ENCODE assay signal across 9 cellular contexts in the genomic region with DNA sequence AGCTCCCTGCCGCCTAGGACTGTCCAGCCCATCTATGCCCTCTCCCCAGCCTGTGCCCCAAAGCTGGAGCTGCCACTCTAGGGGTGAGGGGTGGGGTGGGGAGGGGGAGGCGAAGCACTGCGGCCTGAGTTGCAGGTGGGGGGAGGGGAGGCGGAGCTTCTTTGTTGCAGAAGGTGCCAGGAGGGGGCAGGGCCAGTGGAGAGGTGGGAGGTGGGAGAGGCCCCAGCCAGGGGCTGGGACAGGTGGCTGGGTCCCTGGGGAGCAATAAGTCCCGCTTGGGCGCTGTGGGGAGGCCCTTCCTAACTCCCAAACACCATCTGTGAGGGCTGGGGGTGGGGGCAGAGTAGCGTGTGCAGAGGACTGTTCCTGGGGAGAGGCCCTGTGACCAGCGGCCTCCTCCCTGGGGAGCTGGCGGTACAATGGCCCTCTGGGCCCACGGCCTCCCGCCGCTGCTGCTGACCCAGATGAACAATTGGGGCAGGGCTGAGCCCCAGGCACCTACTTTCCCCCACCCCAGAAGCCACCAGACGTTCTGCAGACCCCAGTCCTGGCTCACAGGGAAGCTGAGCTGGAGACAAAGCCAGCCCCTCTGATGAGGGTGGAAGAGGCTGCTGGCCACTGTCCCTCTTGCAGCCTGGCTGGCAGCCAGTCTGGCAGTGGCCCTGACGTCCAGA. TPM values are rescaled to one million over a fixed set of nuclear protein-coding genes. Genes with fewer than 3 reads are reported as not detected.
DNase-seq lines count a peak whose midpoint lies in the region; ATAC-seq and TF ChIP-seq lines count a peak whose summit lies in the region.
"Had no signal": no experiment of that assay in that cellular context is flagged by ENCODE, and none has a peak within 500 bp of the region (broad histone marks: within the 10 kb centered on the region; RNA-seq: fewer than 3 reads in every experiment).

No MANE protein-coding gene starts in this region.

- DNase-seq in COLO668 (lab: John Stamatoyannopoulos, UW; ENCODE audit: unreplicated experiment) (peak; percentile 93), NCI-H82 treated with DMSO at 0.1 percent for 48 hours (lab: John Stamatoyannopoulos, UW; ENCODE audit: unreplicated experiment) (peak; percentile 98), fibroblast of lung (ENCODE audit: low read depth in 2 of 2) (no peak), GDM1 (lab: John Stamatoyannopoulos, UW) (no peak)
- DNase-seq in stimulated activated naive B cell treated with anti-CD40 and anti-IgM and Interleukin-4, amounts not matched to agents 10 μg/mL and 1 μg/mL and 100 μg/mL, for 72 hours = peak; percentile 54
- no peak for DNase-seq in stimulated activated CD4-positive, alpha-beta T cell treated with anti-CD3 and anti-CD28 coated beads, Interleukin-4, amount 100 ng/mL, for 4 hours

- peak overlapping the region; percentile 94 for H3K4me2 ChIP-seq in fibroblast of lung (ENCODE audit: extremely low read depth, insufficient read depth, low read length)

- H3K4me1 ChIP-seq in fibroblast of lung (ENCODE audit: control insufficient read depth, extremely low read depth, insufficient read depth, low read length) = peaks cover 13% of the 10 kb centered on the region

- H2AFZ ChIP-seq in fibroblast of lung (ENCODE audit: low read length) = no peak overlapping the region

- no peaks in the 10 kb centered on the region for H3K79me2 ChIP-seq in fibroblast of lung (ENCODE audit: control insufficient read depth, insufficient read depth, low read length)

- peaks cover 24 to 27% of the 10 kb centered on the region in 2 donors for H3K27me3 Mint-ChIP-seq in stimulated activated naive B cell treated with anti-CD40 and anti-IgM and Interleukin-4, amounts not matched to agents 10 μg/mL and 1 μg/mL and 100 μg/mL, for 72 hours

- no peak overlapping the region for H3K27ac ChIP-seq in fibroblast of lung (ENCODE audit: insufficient read depth, low read length)

- H4K20me1 ChIP-seq in fibroblast of lung (ENCODE audit: control insufficient read depth, extremely low read depth, insufficient read depth, low read length) = no peaks in the 10 kb centered on the region

- ATAC-seq in HG02678 (IDR thresholded peaks at IDR 0.05; ENCODE audit: unreplicated experiment) (peak; percentile 49), GM21717 (IDR thresholded peaks at IDR 0.05; ENCODE audit: unreplicated experiment) (no peak)
- peak; percentile 54 to 67 for ATAC-seq in stimulated activated naive B cell treated with anti-CD40 and anti-IgM and Interleukin-4, amounts not matched to agents 10 μg/mL and 1 μg/mL and 100 μg/mL, for 72 hours (replicated peaks)

- H3K36me3 Mint-ChIP-seq in stimulated activated naive B cell treated with anti-CD40 and anti-IgM and Interleukin-4, amounts not matched to agents 10 μg/mL and 1 μg/mL and 100 μg/mL, for 72 hours = peaks cover 0 to 4% of the 10 kb centered on the region in 2 donors

- peak overlapping the region in 2 of 4 experiments; percentile 10 to 55 for H3K4me3 ChIP-seq in fibroblast of lung (replicated peaks in 1 of 4; ENCODE audit: control extremely low read depth in 1 of 4, insufficient read depth in 1 of 4, low read depth in 3 of 4, low read length in 4 of 4)

- no peaks in the 10 kb centered on the region for H3K36me3 ChIP-seq in fibroblast of lung (ENCODE audit: control insufficient read depth, insufficient read depth, low read length)

- H3K27me3 ChIP-seq in fibroblast of lung (ENCODE audit: control insufficient read depth, insufficient read depth, low read length) = no peaks in the 10 kb centered on the region

- no peak overlapping the region for H3K27ac Mint-ChIP-seq in stimulated activated naive B cell treated with anti-CD40 and anti-IgM and Interleukin-4, amounts not matched to agents 10 μg/mL and 1 μg/mL and 100 μg/mL, for 72 hours

- H3K4me3 Mint-ChIP-seq in stimulated activated naive B cell treated with anti-CD40 and anti-IgM and Interleukin-4, amounts not matched to agents 10 μg/mL and 1 μg/mL and 100 μg/mL, for 72 hours = peak overlapping the region; percentile 76 to 83

- H3K9ac ChIP-seq in fibroblast of lung (ENCODE audit: insufficient read depth, low read length) = no peak overlapping the region

- H3K9me3 Mint-ChIP-seq in stimulated activated naive B cell treated with anti-CD40 and anti-IgM and Interleukin-4, amounts not matched to agents 10 μg/mL and 1 μg/mL and 100 μg/mL, for 72 hours = no peaks in the 10 kb centered on the region

- no peak for TF ChIP-seq CTCF in fibroblast of lung (conservative IDR thresholded peaks at IDR 0.05 in 1 of 2, IDR thresholded peaks at IDR 0.05 in 1 of 2; ENCODE audit: low read depth in 1 of 2, low read length in 2 of 2)

- no peaks in the 10 kb centered on the region for H3K9me3 ChIP-seq in fibroblast of lung (ENCODE audit: control insufficient read depth, insufficient read depth, low read depth, low read length)

- H3K4me1 Mint-ChIP-seq in stimulated activated naive B cell treated with anti-CD40 and anti-IgM and Interleukin-4, amounts not matched to agents 10 μg/mL and 1 μg/mL and 100 μg/mL, for 72 hours = peaks cover 31 to 52% of the 10 kb centered on the region in 2 donors

RNA-seq across cellular contexts. Expression of gene NTN3, which starts 2.2 kb away (rescaled TPM):
- 1.3 and 2.1 TPM in 2 replicates for total RNA-seq in fibroblast of lung
- polyA plus RNA-seq in fibroblast of lung = 0.08 TPM in 2 replicates
- 0.10 and 0.33 TPM in 2 replicates for polyA plus RNA-seq in fibroblast of lung (2012)
- 0.22 and 0.35 TPM in 2 replicates for polyA minus RNA-seq in fibroblast of lung (ENCODE audit: low replicate concordance)
- total RNA-seq: bronchial epithelial cell had no signal

RNA-seq across cellular contexts. Expression of gene TBC1D24, which starts 6.1 kb away (rescaled TPM):
- total RNA-seq in fibroblast of lung = 8.5 and 10.9 TPM in 2 replicates
- polyA plus RNA-seq in fibroblast of lung = 6.3 and 6.7 TPM in 2 replicates
- polyA plus RNA-seq in fibroblast of lung (2012) = 7.5 and 8.3 TPM in 2 replicates
- polyA minus RNA-seq in fibroblast of lung (ENCODE audit: low replicate concordance) = 14.7 and 21.0 TPM in 2 replicates

RNA-seq across cellular contexts. Expression of gene TEDC2, which starts 9.0 kb away (rescaled TPM):
- total RNA-seq in fibroblast of lung = 1.0 and 1.7 TPM in 2 replicates
- 1.2 and 2.7 TPM in 2 replicates for polyA plus RNA-seq in fibroblast of lung
- 1.8 and 7.0 TPM in 2 replicates for polyA plus RNA-seq in fibroblast of lung (2012)
- polyA minus RNA-seq in fibroblast of lung (ENCODE audit: low replicate concordance) = 0.59 and 4.3 TPM in 2 replicates

RNA-seq across cellular contexts. Expression of gene CCNF, which starts 39.6 kb away (rescaled TPM):
- 3.6 and 7.3 TPM in 2 replicates for total RNA-seq in fibroblast of lung
- 3.8 and 11.8 TPM in 2 replicates for polyA plus RNA-seq in fibroblast of lung
- polyA plus RNA-seq in fibroblast of lung (2012) = 4.6 and 13.0 TPM in 2 replicates
- polyA minus RNA-seq in fibroblast of lung (ENCODE audit: low replicate concordance) = 23.7 and 68.8 TPM in 2 replicates

RNA-seq across cellular contexts. Expression of gene ATP6V0C, which starts 44.9 kb away (rescaled TPM):
- total RNA-seq in fibroblast of lung = 5.1 and 11.2 TPM in 2 replicates
- 43.0 and 53.9 TPM in 2 replicates for polyA plus RNA-seq in fibroblast of lung
- 209 and 298 TPM in 2 replicates for polyA plus RNA-seq in fibroblast of lung (2012)
- 97.9 and 117 TPM in 2 replicates for polyA minus RNA-seq in fibroblast of lung (ENCODE audit: low replicate concordance)

Comparison
In these comparisons a context has a peak if more than half of its experiments do, and no peak if none do; other contexts are left out.
1. DNase-seq: peak in COLO668 (single experiment), NCI-H82 treated with DMSO at 0.1 percent for 48 hours (single experiment) and stimulated activated naive B cell treated with anti-CD40 and anti-IgM and Interleukin-4, amounts not matched to agents 10 μg/mL and 1 μg/mL and 100 μg/mL, for 72 hours (single experiment); none in fibroblast of lung (0 of 2), stimulated activated CD4-positive, alpha-beta T cell treated with anti-CD3 and anti-CD28 coated beads, Interleukin-4, amount 100 ng/mL, for 4 hours (0 of 2) and GDM1 (single experiment).